1 cellular context compared by ENCODE assay signal in genomic region chr17:8226536-8227237, GRCh38.
TF ChIP-seq lines count a peak whose summit lies in the region.

No MANE protein-coding gene starts in this region.

TF ChIP-seq in K562, 482 proteins besides CTCF, POLR2A, EP300 and RAD21 (continued from another document and continues in another):
- TF ChIP-seq, protein P1, sequence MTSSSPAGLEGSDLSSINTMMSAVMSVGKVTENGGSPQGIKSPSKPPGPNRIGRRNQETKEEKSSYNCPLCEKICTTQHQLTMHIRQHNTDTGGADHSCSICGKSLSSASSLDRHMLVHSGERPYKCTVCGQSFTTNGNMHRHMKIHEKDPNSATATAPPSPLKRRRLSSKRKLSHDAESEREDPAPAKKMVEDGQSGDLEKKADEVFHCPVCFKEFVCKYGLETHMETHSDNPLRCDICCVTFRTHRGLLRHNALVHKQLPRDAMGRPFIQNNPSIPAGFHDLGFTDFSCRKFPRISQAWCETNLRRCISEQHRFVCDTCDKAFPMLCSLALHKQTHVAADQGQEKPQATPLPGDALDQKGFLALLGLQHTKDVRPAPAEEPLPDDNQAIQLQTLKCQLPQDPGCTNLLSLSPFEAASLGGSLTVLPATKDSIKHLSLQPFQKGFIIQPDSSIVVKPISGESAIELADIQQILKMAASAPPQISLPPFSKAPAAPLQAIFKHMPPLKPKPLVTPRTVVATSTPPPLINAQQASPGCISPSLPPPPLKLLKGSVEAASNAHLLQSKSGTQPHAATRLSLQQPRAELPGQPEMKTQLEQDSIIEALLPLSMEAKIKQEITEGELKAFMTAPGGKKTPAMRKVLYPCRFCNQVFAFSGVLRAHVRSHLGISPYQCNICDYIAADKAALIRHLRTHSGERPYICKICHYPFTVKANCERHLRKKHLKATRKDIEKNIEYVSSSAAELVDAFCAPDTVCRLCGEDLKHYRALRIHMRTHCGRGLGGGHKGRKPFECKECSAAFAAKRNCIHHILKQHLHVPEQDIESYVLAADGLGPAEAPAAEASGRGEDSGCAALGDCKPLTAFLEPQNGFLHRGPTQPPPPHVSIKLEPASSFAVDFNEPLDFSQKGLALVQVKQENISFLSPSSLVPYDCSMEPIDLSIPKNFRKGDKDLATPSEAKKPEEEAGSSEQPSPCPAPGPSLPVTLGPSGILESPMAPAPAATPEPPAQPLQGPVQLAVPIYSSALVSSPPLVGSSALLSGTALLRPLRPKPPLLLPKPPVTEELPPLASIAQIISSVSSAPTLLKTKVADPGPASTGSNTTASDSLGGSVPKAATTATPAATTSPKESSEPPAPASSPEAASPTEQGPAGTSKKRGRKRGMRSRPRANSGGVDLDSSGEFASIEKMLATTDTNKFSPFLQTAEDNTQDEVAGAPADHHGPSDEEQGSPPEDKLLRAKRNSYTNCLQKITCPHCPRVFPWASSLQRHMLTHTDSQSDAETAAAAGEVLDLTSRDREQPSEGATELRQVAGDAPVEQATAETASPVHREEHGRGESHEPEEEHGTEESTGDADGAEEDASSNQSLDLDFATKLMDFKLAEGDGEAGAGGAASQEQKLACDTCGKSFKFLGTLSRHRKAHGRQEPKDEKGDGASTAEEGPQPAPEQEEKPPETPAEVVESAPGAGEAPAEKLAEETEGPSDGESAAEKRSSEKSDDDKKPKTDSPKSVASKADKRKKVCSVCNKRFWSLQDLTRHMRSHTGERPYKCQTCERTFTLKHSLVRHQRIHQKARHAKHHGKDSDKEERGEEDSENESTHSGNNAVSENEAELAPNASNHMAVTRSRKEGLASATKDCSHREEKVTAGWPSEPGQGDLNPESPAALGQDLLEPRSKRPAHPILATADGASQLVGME (CRISPR knock-in tag; IDR thresholded peaks at IDR 0.05): no peak
- TF ChIP-seq, protein P2, sequence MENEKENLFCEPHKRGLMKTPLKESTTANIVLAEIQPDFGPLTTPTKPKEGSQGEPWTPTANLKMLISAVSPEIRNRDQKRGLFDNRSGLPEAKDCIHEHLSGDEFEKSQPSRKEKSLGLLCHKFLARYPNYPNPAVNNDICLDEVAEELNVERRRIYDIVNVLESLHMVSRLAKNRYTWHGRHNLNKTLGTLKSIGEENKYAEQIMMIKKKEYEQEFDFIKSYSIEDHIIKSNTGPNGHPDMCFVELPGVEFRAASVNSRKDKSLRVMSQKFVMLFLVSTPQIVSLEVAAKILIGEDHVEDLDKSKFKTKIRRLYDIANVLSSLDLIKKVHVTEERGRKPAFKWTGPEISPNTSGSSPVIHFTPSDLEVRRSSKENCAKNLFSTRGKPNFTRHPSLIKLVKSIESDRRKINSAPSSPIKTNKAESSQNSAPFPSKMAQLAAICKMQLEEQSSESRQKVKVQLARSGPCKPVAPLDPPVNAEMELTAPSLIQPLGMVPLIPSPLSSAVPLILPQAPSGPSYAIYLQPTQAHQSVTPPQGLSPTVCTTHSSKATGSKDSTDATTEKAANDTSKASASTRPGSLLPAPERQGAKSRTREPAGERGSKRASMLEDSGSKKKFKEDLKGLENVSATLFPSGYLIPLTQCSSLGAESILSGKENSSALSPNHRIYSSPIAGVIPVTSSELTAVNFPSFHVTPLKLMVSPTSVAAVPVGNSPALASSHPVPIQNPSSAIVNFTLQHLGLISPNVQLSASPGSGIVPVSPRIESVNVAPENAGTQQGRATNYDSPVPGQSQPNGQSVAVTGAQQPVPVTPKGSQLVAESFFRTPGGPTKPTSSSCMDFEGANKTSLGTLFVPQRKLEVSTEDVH (IDR thresholded peaks at IDR 0.05; ENCODE audit: low read depth, partially characterized antibody): peak; percentile 75
- TF ChIP-seq NCOA1 (IDR thresholded peaks at IDR 0.05; ENCODE audit: low read depth) (peak; percentile 63), YY1 (IDR thresholded peaks at IDR 0.05; ENCODE audit: borderline replicate concordance in 1 of 3, control insufficient read depth in 1 of 3, extremely low read depth in 1 of 3, insufficient read depth in 3 of 3, insufficient read length in 1 of 3, insufficient replicate concordance in 2 of 3, low read depth in 1 of 3, low read length in 2 of 3) (peak in 1 of 3 experiments; percentile 44), NFRKB (IDR thresholded peaks at IDR 0.05; ENCODE audit: low read depth) (0 out of 2 replicates have a peak, but pooled peaks have one; percentile 19), ZNF175 (CRISPR knock-in tag; IDR thresholded peaks at IDR 0.05; ENCODE audit: low read depth) (no peak), BRD9 (IDR thresholded peaks at IDR 0.05; ENCODE audit: low read depth, partially characterized antibody) (peak; percentile 92), ZNF282 (CRISPR knock-in tag; IDR thresholded peaks at IDR 0.05) (no peak), CSDE1 (IDR thresholded peaks at IDR 0.05) (peak in 1 of 2 experiments; percentile 1; a peak in 1 of 4 replicates), ZNF232 (CRISPR knock-in tag; IDR thresholded peaks at IDR 0.05) (no peak), JUN (IDR thresholded peaks at IDR 0.05; ENCODE audit: borderline replicate concordance, low read depth, low read length) (no peak), JUN (CRISPR knock-in tag; IDR thresholded peaks at IDR 0.05; ENCODE audit: borderline replicate concordance) (no peak), PRDM10 (IDR thresholded peaks at IDR 0.05; ENCODE audit: partially characterized antibody) (peak; percentile 35), MBD1 (CRISPR knock-in tag; IDR thresholded peaks at IDR 0.05) (no peak), ZBTB11 (CRISPR knock-in tag; IDR thresholded peaks at IDR 0.05) (peak in 2 of 3 experiments; percentile 56 to 94; a peak in 3 of 6 replicates), OTX1 (CRISPR knock-in tag; IDR thresholded peaks at IDR 0.05) (peak; percentile 79; the same call in 1 of the 2 replicates), CHD2 (IDR thresholded peaks at IDR 0.05; ENCODE audit: low read depth, low read length) (0 out of 2 replicates have a peak, but pooled peaks have one; percentile 11), ETS2 (tag; IDR thresholded peaks at IDR 0.05; ENCODE audit: borderline replicate concordance, poor library complexity, severe bottlenecking) (no peak), ZNF76 (CRISPR knock-in tag; IDR thresholded peaks at IDR 0.05; ENCODE audit: borderline replicate concordance) (no peak), FOSL1 (tag; conservative IDR thresholded peaks at IDR 0.05) (peak; percentile 59; the same call in 1 of the 2 replicates), ESRRB (CRISPR knock-in tag; IDR thresholded peaks at IDR 0.05; ENCODE audit: borderline replicate concordance) (no peak), SRSF1 (IDR thresholded peaks at IDR 0.05; ENCODE audit: low read depth, low read length) (no peak), ZBTB26 (CRISPR knock-in tag; IDR thresholded peaks at IDR 0.05) (0 out of 2 replicates have a peak, but pooled peaks have one; percentile 9), THRAP3 (IDR thresholded peaks at IDR 0.05; ENCODE audit: borderline replicate concordance) (peak; percentile 85; the same call in 1 of the 2 replicates), SIX5 (IDR thresholded peaks at IDR 0.05; ENCODE audit: borderline replicate concordance in 1 of 2, insufficient read depth in 1 of 2, low read depth in 1 of 2, low read length in 2 of 2) (no peak), ZNF717 (CRISPR knock-in tag; IDR thresholded peaks at IDR 0.05) (no peak)
- TF ChIP-seq, protein P3, sequence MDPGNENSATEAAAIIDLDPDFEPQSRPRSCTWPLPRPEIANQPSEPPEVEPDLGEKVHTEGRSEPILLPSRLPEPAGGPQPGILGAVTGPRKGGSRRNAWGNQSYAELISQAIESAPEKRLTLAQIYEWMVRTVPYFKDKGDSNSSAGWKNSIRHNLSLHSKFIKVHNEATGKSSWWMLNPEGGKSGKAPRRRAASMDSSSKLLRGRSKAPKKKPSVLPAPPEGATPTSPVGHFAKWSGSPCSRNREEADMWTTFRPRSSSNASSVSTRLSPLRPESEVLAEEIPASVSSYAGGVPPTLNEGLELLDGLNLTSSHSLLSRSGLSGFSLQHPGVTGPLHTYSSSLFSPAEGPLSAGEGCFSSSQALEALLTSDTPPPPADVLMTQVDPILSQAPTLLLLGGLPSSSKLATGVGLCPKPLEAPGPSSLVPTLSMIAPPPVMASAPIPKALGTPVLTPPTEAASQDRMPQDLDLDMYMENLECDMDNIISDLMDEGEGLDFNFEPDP (CRISPR knock-in tag; IDR thresholded peaks at IDR 0.05): no peak
- TF ChIP-seq, protein P4, sequence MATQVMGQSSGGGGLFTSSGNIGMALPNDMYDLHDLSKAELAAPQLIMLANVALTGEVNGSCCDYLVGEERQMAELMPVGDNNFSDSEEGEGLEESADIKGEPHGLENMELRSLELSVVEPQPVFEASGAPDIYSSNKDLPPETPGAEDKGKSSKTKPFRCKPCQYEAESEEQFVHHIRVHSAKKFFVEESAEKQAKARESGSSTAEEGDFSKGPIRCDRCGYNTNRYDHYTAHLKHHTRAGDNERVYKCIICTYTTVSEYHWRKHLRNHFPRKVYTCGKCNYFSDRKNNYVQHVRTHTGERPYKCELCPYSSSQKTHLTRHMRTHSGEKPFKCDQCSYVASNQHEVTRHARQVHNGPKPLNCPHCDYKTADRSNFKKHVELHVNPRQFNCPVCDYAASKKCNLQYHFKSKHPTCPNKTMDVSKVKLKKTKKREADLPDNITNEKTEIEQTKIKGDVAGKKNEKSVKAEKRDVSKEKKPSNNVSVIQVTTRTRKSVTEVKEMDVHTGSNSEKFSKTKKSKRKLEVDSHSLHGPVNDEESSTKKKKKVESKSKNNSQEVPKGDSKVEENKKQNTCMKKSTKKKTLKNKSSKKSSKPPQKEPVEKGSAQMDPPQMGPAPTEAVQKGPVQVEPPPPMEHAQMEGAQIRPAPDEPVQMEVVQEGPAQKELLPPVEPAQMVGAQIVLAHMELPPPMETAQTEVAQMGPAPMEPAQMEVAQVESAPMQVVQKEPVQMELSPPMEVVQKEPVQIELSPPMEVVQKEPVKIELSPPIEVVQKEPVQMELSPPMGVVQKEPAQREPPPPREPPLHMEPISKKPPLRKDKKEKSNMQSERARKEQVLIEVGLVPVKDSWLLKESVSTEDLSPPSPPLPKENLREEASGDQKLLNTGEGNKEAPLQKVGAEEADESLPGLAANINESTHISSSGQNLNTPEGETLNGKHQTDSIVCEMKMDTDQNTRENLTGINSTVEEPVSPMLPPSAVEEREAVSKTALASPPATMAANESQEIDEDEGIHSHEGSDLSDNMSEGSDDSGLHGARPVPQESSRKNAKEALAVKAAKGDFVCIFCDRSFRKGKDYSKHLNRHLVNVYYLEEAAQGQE (CRISPR knock-in tag; IDR thresholded peaks at IDR 0.05; ENCODE audit: low read depth): no peak
